Comparison of ENCODE assay signal across 9 cellular contexts in the genomic region with DNA sequence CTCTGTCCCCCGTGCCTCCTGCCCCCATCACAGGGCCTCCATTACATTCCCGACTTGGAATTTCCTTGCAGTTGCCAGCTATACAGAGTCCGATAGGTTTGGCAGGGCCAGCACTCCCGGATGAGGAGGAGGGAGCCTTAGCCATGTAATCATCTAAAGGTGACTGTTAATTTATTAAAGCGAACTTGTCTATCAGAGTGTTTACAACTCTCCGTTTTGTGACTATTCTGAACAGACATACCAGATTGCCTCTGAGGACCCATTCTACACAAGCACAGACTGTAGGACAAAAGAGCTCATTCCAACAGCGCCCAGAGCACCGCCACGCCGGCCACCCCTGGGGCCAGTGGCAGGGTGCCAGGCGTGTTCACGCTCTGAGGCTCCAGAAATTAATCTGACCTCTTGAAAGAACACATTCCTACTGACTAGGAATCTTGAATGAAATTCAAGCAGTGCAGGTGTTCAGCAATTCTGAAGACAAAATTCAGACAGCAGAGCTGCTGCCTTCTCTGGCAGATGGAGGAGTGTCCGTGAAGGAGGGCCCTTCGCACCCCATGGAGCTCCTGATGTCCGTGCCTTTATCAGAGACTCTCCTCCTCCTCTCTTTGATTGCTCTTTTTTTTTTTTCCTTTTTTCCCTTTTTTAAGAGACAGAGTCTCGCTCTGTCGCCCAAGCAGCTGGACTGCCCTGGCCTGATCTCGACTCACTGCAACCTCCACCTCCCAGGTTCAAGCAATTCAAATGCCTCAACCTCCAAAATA. TPM values are rescaled to one million over a fixed set of nuclear protein-coding genes. Genes with fewer than 3 reads are reported as not detected.
DNase-seq lines count a peak whose midpoint lies in the region; ATAC-seq and TF ChIP-seq lines count a peak whose summit lies in the region.
"Had no signal": no experiment of that assay in that cellular context is flagged by ENCODE, and none has a peak within 500 bp of the region (broad histone marks: within the 10 kb centered on the region; RNA-seq: fewer than 3 reads in every experiment).

No MANE protein-coding gene starts in this region.

- H3K27ac Mint-ChIP-seq in mesothelial cell of epicardium = peak overlapping the region; percentile 95
- no peak overlapping the region for H3K27ac Mint-ChIP-seq in naive thymus-derived CD4-positive, alpha-beta T cell

- intact Hi-C loops in naive thymus-derived CD4-positive, alpha-beta T cell (cut with micrococcal nuclease) = no loop called here

- no peaks in the 10 kb centered on the region for H3K36me3 ChIP-seq in naive thymus-derived CD4-positive, alpha-beta T cell (ENCODE audit: control insufficient read depth in 2 of 3, insufficient read depth in 3 of 3, low read length in 3 of 3)

- no peak for TF ChIP-seq CTCF in mesothelial cell of epicardium (IDR thresholded peaks at IDR 0.05; ENCODE audit: unreplicated experiment)
- TF ChIP-seq CTCF in GM10266 (IDR thresholded peaks at IDR 0.05; ENCODE audit: control insufficient read depth, insufficient read depth, low read depth, missing control alignments) = no peak

- ATAC-seq in naive thymus-derived CD4-positive, alpha-beta T cell = no peak
- ATAC-seq in HG03354 (IDR thresholded peaks at IDR 0.05; ENCODE audit: poor library complexity, severe bottlenecking, unreplicated experiment) = no peak

- no peaks in the 10 kb centered on the region for H3K9me3 Mint-ChIP-seq in mesothelial cell of epicardium
- peaks cover 0 to 2% (median 0%) of the 10 kb centered on the region in 11 donors for H3K9me3 Mint-ChIP-seq in naive thymus-derived CD4-positive, alpha-beta T cell

- peak; percentile 3 for DNase-seq in SHP77 treated with DMSO at 0.1 percent for 48 hours (lab: John Stamatoyannopoulos, UW)
- DNase-seq in SHP77 (lab: John Stamatoyannopoulos, UW) = no peak
- DNase-seq in dermis blood vessel endothelial cell = peak; percentile 62
- peak in 1 of 2 experiments; percentile 61 for DNase-seq in mesothelial cell of epicardium (ENCODE audit: low spot score in 2 of 2, unreplicated experiment in 2 of 2)
- no peak for DNase-seq in naive thymus-derived CD4-positive, alpha-beta T cell
- DNase-seq in DMS153 (lab: John Stamatoyannopoulos, UW) = no peak
- no peak for DNase-seq in GM10266 (ENCODE audit: extremely low spot score)
- DNase-seq: activated T-cell treated with anti-CD3 and anti-CD28 coated beads for 4 hours had no signal

- H3K4me3 Mint-ChIP-seq in mesothelial cell of epicardium = peak overlapping the region; percentile 35
- H3K4me3 Mint-ChIP-seq in naive thymus-derived CD4-positive, alpha-beta T cell = no peak overlapping the region

- H3K4me1 Mint-ChIP-seq in mesothelial cell of epicardium = peaks cover 52% of the 10 kb centered on the region
- H3K4me1 Mint-ChIP-seq in naive thymus-derived CD4-positive, alpha-beta T cell = no peaks in the 10 kb centered on the region

- no peaks in the 10 kb centered on the region for H3K27me3 ChIP-seq in naive thymus-derived CD4-positive, alpha-beta T cell (ENCODE audit: control insufficient read depth in 2 of 2, insufficient read depth in 2 of 2, low read length in 2 of 2)

- no peak overlapping the region for H3K27ac ChIP-seq in naive thymus-derived CD4-positive, alpha-beta T cell (ENCODE audit: low read depth, low read length)

- POLR2A ChIA-PET in naive thymus-derived CD4-positive, alpha-beta T cell (lab: Charles Lee) = interaction anchor here (0.5 kb wide), 1 partner anchor 269 kb away, joined by 3 read pairs; no protein-coding TSS in a partner anchor

- H3K9me3 ChIP-seq in naive thymus-derived CD4-positive, alpha-beta T cell (ENCODE audit: control insufficient read depth in 2 of 3, low read length in 3 of 3) = no peaks in the 10 kb centered on the region

- no peaks in the 10 kb centered on the region for H3K4me1 ChIP-seq in naive thymus-derived CD4-positive, alpha-beta T cell (ENCODE audit: control insufficient read depth in 2 of 2, insufficient read depth in 2 of 2, low read length in 2 of 2)

- H3K27me3 Mint-ChIP-seq in mesothelial cell of epicardium (ENCODE audit: low read depth) = no peaks in the 10 kb centered on the region
- H3K27me3 Mint-ChIP-seq in naive thymus-derived CD4-positive, alpha-beta T cell = peaks cover 0 to 1% (median 0%) of the 10 kb centered on the region in 5 donors

- no peaks in the 10 kb centered on the region for H3K36me3 Mint-ChIP-seq in mesothelial cell of epicardium
- H3K36me3 Mint-ChIP-seq in naive thymus-derived CD4-positive, alpha-beta T cell = no peaks in the 10 kb centered on the region

- H3K4me3 ChIP-seq in naive thymus-derived CD4-positive, alpha-beta T cell (ENCODE audit: low read length) = no peak overlapping the region

- CTCF ChIA-PET in naive thymus-derived CD4-positive, alpha-beta T cell (lab: Charles Lee) = interaction anchor here (0.6 kb wide), 1 partner anchor 44 kb away, joined by 5 read pairs; no protein-coding TSS in a partner anchor

RNA-seq across cellular contexts. Expression of a gene that starts 58.1 kb away (rescaled TPM):
- 99.9 and 120 TPM in 2 replicates for total RNA-seq in dermis blood vessel endothelial cell
- total RNA-seq in mesothelial cell of epicardium = 43.2 to 44.7 TPM (median 44.1 TPM) in 3 replicates
- 10 to 100 TPM; 20.3 to 47.8 (median 42.2) TPM for total RNA-seq in naive thymus-derived CD4-positive, alpha-beta T cell
- polyA plus RNA-seq in naive thymus-derived CD4-positive, alpha-beta T cell = 10 to 100 TPM; 31.5 to 40.0 TPM

Comparison
In these comparisons a context has a peak if more than half of its experiments do, and no peak if none do; other contexts are left out.
1. DNase-seq: peak in SHP77 treated with DMSO at 0.1 percent for 48 hours (single experiment) and dermis blood vessel endothelial cell (single experiment); none in SHP77 (0 of 2), naive thymus-derived CD4-positive, alpha-beta T cell (0 of 9), DMS153 (single experiment) and GM10266 (single experiment).